19 cellular contexts compared by ENCODE assay signal in genomic region chr2:240326246-240326645, GRCh38.
DNase-seq lines count a peak whose midpoint lies in the region; ATAC-seq and TF ChIP-seq lines count a peak whose summit lies in the region.
"Had no signal": no experiment of that assay in that cellular context is flagged by ENCODE, and none has a peak within 500 bp of the region (broad histone marks: within the 10 kb centered on the region; RNA-seq: fewer than 3 reads in every experiment).

No MANE protein-coding gene starts in this region.

- H3K18ac ChIP-seq in mesendoderm (ENCODE audit: low read length), result no peak overlapping the region

- no peak overlapping the region for H3K23ac ChIP-seq in mesendoderm (ENCODE audit: low read length)

- no peaks in the 10 kb centered on the region for H3K79me2 ChIP-seq in mesendoderm (ENCODE audit: control insufficient read depth, insufficient read depth, low read length)
- H3K79me2 ChIP-seq: parathyroid adenoma had no signal

- no peaks in the 10 kb centered on the region for H3K4me1 ChIP-seq in mesendoderm (ENCODE audit: control insufficient read depth, low read depth, low read length)
- H3K4me1 ChIP-seq: ascending aorta, parathyroid adenoma had no signal

- no peaks in the 10 kb centered on the region for H3K36me3 Mint-ChIP-seq in HFFc6 (ENCODE audit: low read depth)
- no peaks in the 10 kb centered on the region for H3K36me3 Mint-ChIP-seq in chondrocyte (ENCODE audit: low read depth)
- H3K36me3 Mint-ChIP-seq: activated naive CD4-positive, alpha-beta T cell treated with anti-CD3 and anti-CD28 coated beads, Interleukin-2, amount 50 U/mL, for 24 hours; mesothelial cell of epicardium; natural killer cell had no signal

- H2AK5ac ChIP-seq in mesendoderm (ENCODE audit: low read length), result no peak overlapping the region

- no peak overlapping the region for H3K4me2 ChIP-seq in mesendoderm (ENCODE audit: low read length)

- H3K79me1 ChIP-seq in mesendoderm (ENCODE audit: low read length), result no peaks in the 10 kb centered on the region

- no peaks in the 10 kb centered on the region for H3K36me3 ChIP-seq in mesendoderm (ENCODE audit: control insufficient read depth, insufficient read depth, low read length)
- H3K36me3 ChIP-seq: ascending aorta had no signal

- H3K27me3 Mint-ChIP-seq in HFFc6 (ENCODE audit: insufficient read depth) (peaks cover 5% of the 10 kb centered on the region), chondrocyte (ENCODE audit: low read depth) (no peaks in the 10 kb centered on the region)

- TF ChIP-seq CTCF in HFFc6 (IDR thresholded peaks at IDR 0.05) (no peak), chondrocyte (IDR thresholded peaks at IDR 0.05) (no peak)

- H4K5ac ChIP-seq in mesendoderm (ENCODE audit: low read length), result no peak overlapping the region

- H2BK120ac ChIP-seq in mesendoderm (ENCODE audit: low read depth, low read length), result no peak overlapping the region

- peak; percentile 26 for DNase-seq in AG08395 (ENCODE audit: low spot score)
- DNase-seq in HFFc6, result peak; percentile 48
- DNase-seq in chondrocyte (ENCODE audit: low spot score), result no peak
- DNase-seq in mesendoderm, result peak; percentile 56
- DNase-seq in hippocampal formation (lab: John Stamatoyannopoulos, UW), result no peak
- DNase-seq in stimulated activated naive CD4-positive, alpha-beta T cell treated with Interleukin-2 at 50 U/mL for 16 hours (lab: John Stamatoyannopoulos, UW), result no peak
- no peak for DNase-seq in NCI-H526 treated with DMSO at 0.1 percent for 48 hours (lab: John Stamatoyannopoulos, UW)
- DNase-seq: activated CD4-positive, alpha-beta T cell treated with anti-CD3 and anti-CD28 coated beads, Interleukin-2, amount 10 ng/mL, durations not matched to agents 7 days and 5 days; Karpas-422; NCI-H1048; NCI-H2081; NCI-H446 had no signal

- no peak overlapping the region for H3K4me3 Mint-ChIP-seq in HFFc6
- H3K4me3 Mint-ChIP-seq in chondrocyte (ENCODE audit: unreplicated experiment), result no peak overlapping the region
- H3K4me3 Mint-ChIP-seq: activated CD4-positive, alpha-beta T cell treated with anti-CD3 and anti-CD28 coated beads, Interleukin-2, amount 10 ng/mL, durations not matched to agents 7 days and 5 days; activated naive CD4-positive, alpha-beta T cell treated with anti-CD3 and anti-CD28 coated beads, Interleukin-2, amount 50 U/mL, for 24 hours; mesothelial cell of epicardium; natural killer cell; T-helper 1 cell treated with Interleukin-12 subunit alpha and Interleukin-12 subunit beta and Interleukin-4 antibody, amounts not matched to agents 30 μg/mL and 1 μg/mL, for 36 hours had no signal

- no peak overlapping the region for H3K56ac ChIP-seq in mesendoderm (ENCODE audit: low read length)

- H3K4me3 ChIP-seq in mesendoderm (ENCODE audit: low read length), result no peak overlapping the region
- H3K4me3 ChIP-seq: ascending aorta had no signal

- H3K4me1 Mint-ChIP-seq in HFFc6 (ENCODE audit: low read depth) (peaks cover 15% of the 10 kb centered on the region), chondrocyte (ENCODE audit: low read depth) (peaks cover 15% of the 10 kb centered on the region)
- H3K4me1 Mint-ChIP-seq: activated CD4-positive, alpha-beta T cell treated with anti-CD3 and anti-CD28 coated beads, Interleukin-2, amount 10 ng/mL, durations not matched to agents 7 days and 5 days; activated naive CD4-positive, alpha-beta T cell treated with anti-CD3 and anti-CD28 coated beads, Interleukin-2, amount 50 U/mL, for 24 hours; natural killer cell had no signal

- no peak overlapping the region for H3K9ac ChIP-seq in mesendoderm (ENCODE audit: low read length)
- H3K9ac ChIP-seq: parathyroid adenoma had no signal

- H3K27ac ChIP-seq in mesendoderm (ENCODE audit: low read depth, low read length), result no peak overlapping the region
- H3K27ac ChIP-seq: ascending aorta, parathyroid adenoma had no signal

- WGBS in mesendoderm (ENCODE audit: extremely low coverage, insufficient coverage, low lambda C conversion rate), result no CpG with 5 or more reads among the region's 4 CpGs

- no peak overlapping the region for H3K4ac ChIP-seq in mesendoderm (ENCODE audit: low read depth, low read length)

- no peak overlapping the region for H2BK15ac ChIP-seq in mesendoderm (replicated peaks; ENCODE audit: low read depth)

- H3K9me3 Mint-ChIP-seq in HFFc6 (no peaks in the 10 kb centered on the region), chondrocyte (ENCODE audit: low read depth) (peaks cover 1% of the 10 kb centered on the region)
- H3K9me3 Mint-ChIP-seq: activated naive CD4-positive, alpha-beta T cell treated with anti-CD3 and anti-CD28 coated beads, Interleukin-2, amount 50 U/mL, for 24 hours; natural killer cell; T-helper 1 cell treated with Interleukin-12 subunit alpha and Interleukin-12 subunit beta and Interleukin-4 antibody, amounts not matched to agents 30 μg/mL and 1 μg/mL, for 36 hours had no signal

- H2BK5ac ChIP-seq in mesendoderm (ENCODE audit: low read length), result no peak overlapping the region

- H3K27me3 ChIP-seq in mesendoderm (ENCODE audit: insufficient read depth, low read length, poor library complexity), result no peaks in the 10 kb centered on the region
- H3K27me3 ChIP-seq: ascending aorta had no signal

- H3K27ac Mint-ChIP-seq in HFFc6, result no peak overlapping the region
- peak overlapping the region; percentile 71 for H3K27ac Mint-ChIP-seq in chondrocyte (ENCODE audit: unreplicated experiment)
- H3K27ac Mint-ChIP-seq: activated CD4-positive, alpha-beta T cell treated with anti-CD3 and anti-CD28 coated beads, Interleukin-2, amount 10 ng/mL, durations not matched to agents 7 days and 5 days; activated naive CD4-positive, alpha-beta T cell treated with anti-CD3 and anti-CD28 coated beads, Interleukin-2, amount 50 U/mL, for 24 hours; mesothelial cell of epicardium; natural killer cell; T-helper 1 cell treated with Interleukin-12 subunit alpha and Interleukin-12 subunit beta and Interleukin-4 antibody, amounts not matched to agents 30 μg/mL and 1 μg/mL, for 36 hours had no signal

- no peak for ATAC-seq in GM21786 (IDR thresholded peaks at IDR 0.05; ENCODE audit: unreplicated experiment)
- ATAC-seq: natural killer cell had no signal

- H4K8ac ChIP-seq in mesendoderm (ENCODE audit: low read depth, low read length), result no peak overlapping the region

Comparison
In these comparisons a context has a peak if more than half of its experiments do, and no peak if none do; other contexts are left out.
1. DNase-seq: peak in AG08395 (single experiment), HFFc6 (single experiment) and mesendoderm (single experiment); none in chondrocyte (single experiment), hippocampal formation (0 of 2), stimulated activated naive CD4-positive, alpha-beta T cell treated with Interleukin-2 at 50 U/mL for 16 hours (single experiment) and NCI-H526 treated with DMSO at 0.1 percent for 48 hours (single experiment).